ENCODE assay signal across 9 cellular contexts in the genomic region with DNA sequence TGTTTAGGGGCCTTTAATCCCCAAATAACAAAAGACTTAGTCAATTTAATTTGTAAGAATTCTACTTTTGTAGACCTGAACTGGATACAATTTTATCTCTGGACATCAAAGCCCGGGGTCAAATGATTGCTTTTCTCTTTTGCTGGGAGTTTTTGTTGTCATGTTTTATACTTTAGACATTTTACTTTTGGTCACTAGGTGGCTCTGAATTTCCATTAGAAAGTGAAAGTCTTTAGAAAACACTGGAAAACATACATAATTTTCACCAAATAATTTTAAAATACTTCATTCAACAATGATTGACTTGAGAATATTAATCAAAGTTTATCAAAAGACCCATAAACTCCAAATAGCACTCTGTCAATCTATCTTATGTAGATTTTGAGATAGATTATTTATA. TPM values are rescaled to one million over a fixed set of nuclear protein-coding genes. Genes with fewer than 3 reads are reported as not detected.
A peak's percentile ranks its signal among the peaks of the same experiment; 100 is the strongest.
DNase-seq lines count a peak whose midpoint lies in the region; ATAC-seq, FAIRE-seq and TF ChIP-seq lines count a peak whose summit lies in the region.
"Had no signal": no experiment of that assay in that cellular context is flagged by ENCODE, and none has a peak within 500 bp of the region (broad histone marks: within the 10 kb centered on the region; RNA-seq: fewer than 3 reads in every experiment).

No MANE protein-coding gene starts in this region.

- H2AFZ ChIP-seq in OCI-LY1 (ENCODE audit: low read length) (no peak overlapping the region), endothelial cell of umbilical vein (ENCODE audit: low read depth, low read length) (no peak overlapping the region)

- TF ChIP-seq POLR2A in endothelial cell of umbilical vein (IDR thresholded peaks at IDR 0.05; ENCODE audit: low read depth, low read length), result no peak

- CTCF ChIA-PET in endothelial cell of umbilical vein (lab: Charles Lee), result interaction anchor here (0.8 to 1.4 kb wide), 5 partner anchors 49 to 389 kb away, joined by 4 to 12 read pairs (median 10); no protein-coding TSS in a partner anchor

- H3K27me3 ChIP-seq in OCI-LY1 (ENCODE audit: insufficient read depth, low read length) (no peaks in the 10 kb centered on the region), endothelial cell of umbilical vein (ENCODE audit: control insufficient read depth in 2 of 2, insufficient read depth in 2 of 2, low read length in 2 of 2) (peaks cover 9 to 10% of the 10 kb centered on the region in 2 experiments), pancreas (no peaks in the 10 kb centered on the region)

- dilution Hi-C loops in endothelial cell of umbilical vein (cut with MboI; ENCODE audit: extremely low pct_ligation_motif_present, low sequenced_read_pairs), result no loop called here

- ATAC-seq in pancreas (no peak), sciatic nerve (no peak), HG02884 (IDR thresholded peaks at IDR 0.05; ENCODE audit: unreplicated experiment) (no peak)

- POLR2A ChIA-PET in endothelial cell of umbilical vein (lab: Charles Lee), result no interaction called here

- H3K4me2 ChIP-seq in OCI-LY1 (ENCODE audit: low read length), result no peak overlapping the region
- no peak overlapping the region for H3K4me2 ChIP-seq in endothelial cell of umbilical vein (ENCODE audit: insufficient read depth, low read length)

- FAIRE-seq in endothelial cell of umbilical vein (lab: Jason Lieb, UNC) (peak; percentile 56), pancreas (lab: Jason Lieb, UNC) (peak; percentile 77)

- H3K36me3 ChIP-seq in OCI-LY1 (ENCODE audit: insufficient read depth, low read length) (no peaks in the 10 kb centered on the region), endothelial cell of umbilical vein (ENCODE audit: control insufficient read depth in 2 of 2, extremely low read depth in 1 of 2, insufficient read depth in 2 of 2, low read length in 2 of 2) (no peaks in the 10 kb centered on the region), pancreas (no peaks in the 10 kb centered on the region)

- intact Hi-C loops in endothelial cell of umbilical vein (cut with micrococcal nuclease) (loop anchor here (2.0 kb wide), 1 partner anchor 251 kb away; no protein-coding TSS in a partner anchor), pancreas (cut with DNase I) (no loop called here), sciatic nerve (cut with DNase I) (no loop called here)

- no peaks in the 10 kb centered on the region for H3K9me1 ChIP-seq in endothelial cell of umbilical vein (replicated peaks; ENCODE audit: control insufficient read depth, extremely low read depth, insufficient read depth, low read length)

- no peaks in the 10 kb centered on the region for H3K9me2 ChIP-seq in OCI-LY1 (ENCODE audit: low read depth, low read length)

- BruUV-seq in endothelial cell of umbilical vein (replicated peaks; lab: Mats Ljungman, UMichigan), result no TSS peak

- H3K4me1 ChIP-seq in OCI-LY1 (ENCODE audit: insufficient read depth, low read length, severe bottlenecking) (peaks cover 14% of the 10 kb centered on the region), endothelial cell of umbilical vein (ENCODE audit: control insufficient read depth, extremely low read depth, insufficient read depth, low read length) (no peaks in the 10 kb centered on the region), pancreas (no peaks in the 10 kb centered on the region)

- no peak overlapping the region for H3K9ac ChIP-seq in OCI-LY1 (ENCODE audit: low read length)
- no peak overlapping the region for H3K9ac ChIP-seq in endothelial cell of umbilical vein (replicated peaks; ENCODE audit: extremely low read depth, insufficient read depth, low read length)

- H3K4me3 ChIP-seq in OCI-LY1 (ENCODE audit: low read depth, low read length, poor library complexity, severe bottlenecking) (no peak overlapping the region), endothelial cell of umbilical vein (replicated peaks in 1 of 3; ENCODE audit: insufficient read depth in 1 of 3, low read depth in 1 of 3, low read length in 3 of 3) (no peak overlapping the region), pancreas (no peak overlapping the region)

- H3K27ac ChIP-seq in OCI-LY1 (ENCODE audit: low read depth, low read length, poor library complexity, severe bottlenecking) (no peak overlapping the region), endothelial cell of umbilical vein (ENCODE audit: insufficient read depth, low read depth, low read length) (no peak overlapping the region), pancreas (no peak overlapping the region)

- TF ChIP-seq CTCF in OCI-LY1 (IDR thresholded peaks at IDR 0.05; ENCODE audit: low read length) (peak; percentile 44), endothelial cell of umbilical vein (IDR thresholded peaks at IDR 0.05; ENCODE audit: extremely low read depth in 1 of 2, insufficient read depth in 1 of 2, low read depth in 1 of 2, low read length in 2 of 2) (no peak), pancreas (IDR thresholded peaks at IDR 0.05) (no peak)

- WGBS in pancreas, 2 donors, result 7 to 10% methylated on average over 1 of the region's 1 CpG

- H3K79me2 ChIP-seq in OCI-LY1 (ENCODE audit: insufficient read depth, low read length) (no peaks in the 10 kb centered on the region), endothelial cell of umbilical vein (ENCODE audit: control insufficient read depth, insufficient read depth, low read length) (no peaks in the 10 kb centered on the region)

- no peaks in the 10 kb centered on the region for H4K20me1 ChIP-seq in OCI-LY1 (ENCODE audit: insufficient read depth, low read length)
- H4K20me1 ChIP-seq in endothelial cell of umbilical vein (replicated peaks; ENCODE audit: control insufficient read depth, extremely low read depth, insufficient read depth, low read length), result no peaks in the 10 kb centered on the region

- peak; percentile 33 for DNase-seq in ELR (ENCODE audit: low read depth)
- DNase-seq in endothelial cell of umbilical vein (ENCODE audit: low read depth, low spot score), result peak; percentile 24
- DNase-seq in pancreas, result no peak
- DNase-seq in NCI-H446 treated with DMSO at 0.1 percent for 48 hours (lab: John Stamatoyannopoulos, UW), result no peak
- no peak for DNase-seq in activated T-cell treated with anti-CD3 and anti-CD28 coated beads, Interleukin-2, amount 50 U/mL, for 1 hour
- DNase-seq in sciatic nerve (ENCODE audit: low spot score), result no peak

- H3K9me3 ChIP-seq in OCI-LY1 (ENCODE audit: low read length) (no peaks in the 10 kb centered on the region), endothelial cell of umbilical vein (replicated peaks; ENCODE audit: control insufficient read depth, insufficient read depth, low read length) (no peaks in the 10 kb centered on the region), pancreas (no peaks in the 10 kb centered on the region)

- no peaks in the 10 kb centered on the region for H3F3A ChIP-seq in OCI-LY1 (ENCODE audit: insufficient read depth, low read length)

TF ChIP-seq in endothelial cell of umbilical vein, 7 proteins besides CTCF, POLR2A, EP300 and RAD21:
- no peak for TF ChIP-seq FOS (IDR thresholded peaks at IDR 0.05; ENCODE audit: borderline replicate concordance, insufficient read depth, low read length)
- TF ChIP-seq JUN (IDR thresholded peaks at IDR 0.05; ENCODE audit: borderline replicate concordance, insufficient read depth, insufficient read length, low read depth), result no peak
- no peak for TF ChIP-seq EZH2 (IDR thresholded peaks at IDR 0.05; ENCODE audit: borderline replicate concordance, low read depth, low read length, severe bottlenecking)
- no peak for TF ChIP-seq MYC (IDR thresholded peaks at IDR 0.05; ENCODE audit: low read depth, low read length)
- TF ChIP-seq POLR2AphosphoS5 (IDR thresholded peaks at IDR 0.05; ENCODE audit: insufficient read depth, low read depth, low read length), result no peak
- TF ChIP-seq GATA2 (IDR thresholded peaks at IDR 0.05; ENCODE audit: insufficient read depth, insufficient read length, low read depth, low read length), result no peak
- TF ChIP-seq, protein P1, sequence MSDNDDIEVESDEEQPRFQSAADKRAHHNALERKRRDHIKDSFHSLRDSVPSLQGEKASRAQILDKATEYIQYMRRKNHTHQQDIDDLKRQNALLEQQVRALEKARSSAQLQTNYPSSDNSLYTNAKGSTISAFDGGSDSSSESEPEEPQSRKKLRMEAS (IDR thresholded peaks at IDR 0.05; ENCODE audit: insufficient read depth, insufficient read length), result no peak

RNA-seq across cellular contexts. Expression of gene PCA3, which starts 2.8 kb away (rescaled TPM):
- total RNA-seq in endothelial cell of umbilical vein (0.32 and 2.5 TPM in 2 replicates), pancreas (not detected), sciatic nerve (0.18 TPM)
- polyA plus RNA-seq in endothelial cell of umbilical vein (0.86 and 0.88 TPM in 2 replicates), pancreas (under 1 TPM in 1 of 2 donors, not detected in 1; 0.07 TPM)
- 0.79 and 1.1 TPM in 2 replicates for polyA plus RNA-seq in endothelial cell of umbilical vein (2011; cell fraction: cytosol; rRNA removed)
- polyA plus RNA-seq in endothelial cell of umbilical vein (2011; cell fraction: nucleus; rRNA removed), result 3.2 and 3.5 TPM in 2 replicates
- polyA plus RNA-seq in endothelial cell of umbilical vein (2012), result 0.36 and 0.46 TPM in 2 replicates
- 3.7 and 3.9 TPM in 2 replicates for polyA minus RNA-seq in endothelial cell of umbilical vein
- polyA minus RNA-seq in endothelial cell of umbilical vein (2011; cell fraction: cytosol; rRNA and poly(A)+ RNA removed), result not detected
- 7.1 and 9.6 TPM in 2 replicates for polyA minus RNA-seq in endothelial cell of umbilical vein (2011; cell fraction: nucleus; rRNA and poly(A)+ RNA removed)
- total RNA-seq: H4 had no signal

Comparison
In these comparisons a context has a peak if more than half of its experiments do, and no peak if none do; other contexts are left out.
1. DNase-seq: peak in ELR (single experiment) and endothelial cell of umbilical vein (single experiment); none in pancreas (0 of 6), NCI-H446 treated with DMSO at 0.1 percent for 48 hours (single experiment), activated T-cell treated with anti-CD3 and anti-CD28 coated beads, Interleukin-2, amount 50 U/mL, for 1 hour (single experiment) and sciatic nerve (single experiment).